2 cellular contexts compared by ENCODE assay signal in the genomic region with DNA sequence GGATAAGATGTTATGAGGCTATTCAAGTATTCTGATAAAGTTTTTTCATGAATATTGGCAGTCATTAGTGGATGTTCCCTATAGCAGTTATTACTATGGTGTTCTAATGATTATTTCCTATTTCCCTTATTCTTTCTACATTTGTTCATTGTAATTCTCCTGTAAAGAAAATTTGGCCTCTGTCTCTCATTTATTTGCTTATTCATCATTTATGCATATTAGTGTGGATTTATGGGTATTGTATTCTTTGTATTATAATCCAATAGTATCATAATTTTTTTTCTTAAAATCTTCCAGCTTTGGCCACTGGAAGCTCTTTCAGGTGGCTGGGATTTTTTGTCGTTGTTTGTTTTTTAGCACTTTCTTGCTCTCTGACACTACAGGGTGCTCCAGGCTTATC.
TF ChIP-seq lines count a peak whose summit lies in the region.

No MANE protein-coding gene starts in this region.

TF ChIP-seq in HepG2, 621 proteins besides CTCF, POLR2A, EP300 and RAD21:
- TF ChIP-seq, protein P1, sequence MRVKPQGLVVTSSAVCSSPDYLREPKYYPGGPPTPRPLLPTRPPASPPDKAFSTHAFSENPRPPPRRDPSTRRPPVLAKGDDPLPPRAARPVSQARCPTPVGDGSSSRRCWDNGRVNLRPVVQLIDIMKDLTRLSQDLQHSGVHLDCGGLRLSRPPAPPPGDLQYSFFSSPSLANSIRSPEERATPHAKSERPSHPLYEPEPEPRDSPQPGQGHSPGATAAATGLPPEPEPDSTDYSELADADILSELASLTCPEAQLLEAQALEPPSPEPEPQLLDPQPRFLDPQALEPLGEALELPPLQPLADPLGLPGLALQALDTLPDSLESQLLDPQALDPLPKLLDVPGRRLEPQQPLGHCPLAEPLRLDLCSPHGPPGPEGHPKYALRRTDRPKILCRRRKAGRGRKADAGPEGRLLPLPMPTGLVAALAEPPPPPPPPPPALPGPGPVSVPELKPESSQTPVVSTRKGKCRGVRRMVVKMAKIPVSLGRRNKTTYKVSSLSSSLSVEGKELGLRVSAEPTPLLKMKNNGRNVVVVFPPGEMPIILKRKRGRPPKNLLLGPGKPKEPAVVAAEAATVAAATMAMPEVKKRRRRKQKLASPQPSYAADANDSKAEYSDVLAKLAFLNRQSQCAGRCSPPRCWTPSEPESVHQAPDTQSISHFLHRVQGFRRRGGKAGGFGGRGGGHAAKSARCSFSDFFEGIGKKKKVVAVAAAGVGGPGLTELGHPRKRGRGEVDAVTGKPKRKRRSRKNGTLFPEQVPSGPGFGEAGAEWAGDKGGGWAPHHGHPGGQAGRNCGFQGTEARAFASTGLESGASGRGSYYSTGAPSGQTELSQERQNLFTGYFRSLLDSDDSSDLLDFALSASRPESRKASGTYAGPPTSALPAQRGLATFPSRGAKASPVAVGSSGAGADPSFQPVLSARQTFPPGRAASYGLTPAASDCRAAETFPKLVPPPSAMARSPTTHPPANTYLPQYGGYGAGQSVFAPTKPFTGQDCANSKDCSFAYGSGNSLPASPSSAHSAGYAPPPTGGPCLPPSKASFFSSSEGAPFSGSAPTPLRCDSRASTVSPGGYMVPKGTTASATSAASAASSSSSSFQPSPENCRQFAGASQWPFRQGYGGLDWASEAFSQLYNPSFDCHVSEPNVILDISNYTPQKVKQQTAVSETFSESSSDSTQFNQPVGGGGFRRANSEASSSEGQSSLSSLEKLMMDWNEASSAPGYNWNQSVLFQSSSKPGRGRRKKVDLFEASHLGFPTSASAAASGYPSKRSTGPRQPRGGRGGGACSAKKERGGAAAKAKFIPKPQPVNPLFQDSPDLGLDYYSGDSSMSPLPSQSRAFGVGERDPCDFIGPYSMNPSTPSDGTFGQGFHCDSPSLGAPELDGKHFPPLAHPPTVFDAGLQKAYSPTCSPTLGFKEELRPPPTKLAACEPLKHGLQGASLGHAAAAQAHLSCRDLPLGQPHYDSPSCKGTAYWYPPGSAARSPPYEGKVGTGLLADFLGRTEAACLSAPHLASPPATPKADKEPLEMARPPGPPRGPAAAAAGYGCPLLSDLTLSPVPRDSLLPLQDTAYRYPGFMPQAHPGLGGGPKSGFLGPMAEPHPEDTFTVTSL (CRISPR knock-in tag; IDR thresholded peaks at IDR 0.05; ENCODE audit: borderline replicate concordance) = no peak
- no peak for TF ChIP-seq MLX (CRISPR knock-in tag; IDR thresholded peaks at IDR 0.05)
- TF ChIP-seq MAFK (conservative IDR thresholded peaks at IDR 0.05 in 1 of 2, IDR thresholded peaks at IDR 0.05 in 1 of 2; ENCODE audit: low read length in 2 of 2) = peak; percentile 60 to 79
- TF ChIP-seq DDIT3 (CRISPR knock-in tag; IDR thresholded peaks at IDR 0.05) = no peak
- TF ChIP-seq ZNF224 (CRISPR knock-in tag; IDR thresholded peaks at IDR 0.05) = no peak
- TF ChIP-seq FOSL2 (CRISPR knock-in tag; IDR thresholded peaks at IDR 0.05) = no peak
- peak; percentile 75 for TF ChIP-seq MAFF (IDR thresholded peaks at IDR 0.05; ENCODE audit: low read depth, low read length)
- TF ChIP-seq TFAP4 (IDR thresholded peaks at IDR 0.05; ENCODE audit: borderline replicate concordance, low read depth) = no peak
TF ChIP-seq in HepG2: peak in this region for 2.

TF ChIP-seq in K562, 482 proteins besides CTCF, POLR2A, EP300 and RAD21:
- TF ChIP-seq ZNF316 (IDR thresholded peaks at IDR 0.05) = peak; percentile 83
- TF ChIP-seq MCM7 (IDR thresholded peaks at IDR 0.05) = no peak
- peak; percentile 56 for TF ChIP-seq MAFG (tag; conservative IDR thresholded peaks at IDR 0.05)
- TF ChIP-seq ZC3H4 (CRISPR knock-in tag; IDR thresholded peaks at IDR 0.05; ENCODE audit: borderline replicate concordance) = no peak
- no peak for TF ChIP-seq ZNF639 (CRISPR knock-in tag; conservative IDR thresholded peaks at IDR 0.05 in 1 of 2, IDR thresholded peaks at IDR 0.05 in 1 of 2)
- no peak for TF ChIP-seq PRMT5 (CRISPR knock-in tag; IDR thresholded peaks at IDR 0.05)
- TF ChIP-seq C11orf30 (IDR thresholded peaks at IDR 0.05; ENCODE audit: low read depth) = peak; percentile 60; the same call in 1 of the 2 replicates
